Comparison of ENCODE assay signal across 1 cellular context in genomic region chr4:184014301-184014700, GRCh38.
TF ChIP-seq lines count a peak whose summit lies in the region.

No MANE protein-coding gene starts in this region.

TF ChIP-seq in IMR-90, 13 proteins besides CTCF, POLR2A, EP300 and RAD21:
- TF ChIP-seq NFE2L2 (IDR thresholded peaks at IDR 0.05; ENCODE audit: low read depth, low read length) (no peak), RCOR1 (IDR thresholded peaks at IDR 0.05; ENCODE audit: insufficient replicate concordance, low read length) (no peak), RFX5 (IDR thresholded peaks at IDR 0.05; ENCODE audit: low read depth, low read length) (no peak), SMC3 (IDR thresholded peaks at IDR 0.05; ENCODE audit: low read depth, low read length) (no peak), MAZ (IDR thresholded peaks at IDR 0.05; ENCODE audit: borderline replicate concordance, low read depth, low read length) (no peak), USF2 (IDR thresholded peaks at IDR 0.05; ENCODE audit: low read depth, low read length) (no peak), ELK1 (IDR thresholded peaks at IDR 0.05; ENCODE audit: borderline replicate concordance, low read depth, low read length) (no peak), FOS (IDR thresholded peaks at IDR 0.05; ENCODE audit: low read depth, low read length) (no peak), MAFK (IDR thresholded peaks at IDR 0.05; ENCODE audit: low read depth, low read length) (no peak), CHD1 (IDR thresholded peaks at IDR 0.05; ENCODE audit: low read depth, low read length) (no peak), CEBPB (IDR thresholded peaks at IDR 0.05; ENCODE audit: low read depth, low read length) (no peak), BHLHE40 (IDR thresholded peaks at IDR 0.05; ENCODE audit: low read depth, low read length) (no peak), MXI1 (IDR thresholded peaks at IDR 0.05; ENCODE audit: borderline replicate concordance, low read depth, low read length) (no peak)
